Comparison of ENCODE assay signal across 13 cellular contexts in the genomic region with DNA sequence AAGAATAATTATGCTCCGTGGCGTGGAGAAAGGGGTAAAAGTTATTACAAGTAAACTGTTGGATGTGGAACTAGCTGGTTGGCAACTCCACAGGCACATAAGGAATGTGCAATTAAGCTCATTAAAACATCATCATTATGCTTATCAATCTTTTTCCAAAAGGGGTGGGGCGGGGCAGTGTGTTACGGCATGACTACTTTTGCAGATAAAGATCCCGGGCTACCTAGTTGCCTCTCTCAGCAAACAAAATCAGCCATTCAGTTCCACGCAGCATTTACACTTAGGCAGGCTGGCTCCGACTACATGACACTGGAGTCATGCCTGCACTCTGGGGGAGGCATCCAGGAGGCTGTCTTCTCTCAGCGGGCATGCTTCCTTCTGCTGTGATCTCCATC.
A peak's percentile ranks its signal among the peaks of the same experiment; 100 is the strongest.
DNase-seq lines count a peak whose midpoint lies in the region; ATAC-seq and TF ChIP-seq lines count a peak whose summit lies in the region.
"Had no signal": no experiment of that assay in that cellular context is flagged by ENCODE, and none has a peak within 500 bp of the region (broad histone marks: within the 10 kb centered on the region; RNA-seq: fewer than 3 reads in every experiment).

No MANE protein-coding gene starts in this region.

- ATAC-seq in SK-N-SH treated with all-trans-retinoic acid at 6 μM for 48 hours = peak; percentile 27; the same call in 2 of the 3 replicates

- no peak overlapping the region for H2BK120ac ChIP-seq in neuronal stem cell (ENCODE audit: low read depth, low read length)

- H3K9me2 ChIP-seq in hepatocyte (replicated peaks; ENCODE audit: insufficient read depth) = no peaks in the 10 kb centered on the region

- no peaks in the 10 kb centered on the region for H3K79me1 ChIP-seq in neuronal stem cell (ENCODE audit: low read depth, low read length)

- H3K27ac ChIP-seq in hepatocyte = peak overlapping the region; percentile 42
- H3K27ac ChIP-seq in neuronal stem cell (replicated peaks; ENCODE audit: low read length) = no peak overlapping the region
- H3K27ac ChIP-seq in vagina = no peak overlapping the region

- no peaks in the 10 kb centered on the region for H4K20me1 ChIP-seq in hepatocyte (ENCODE audit: insufficient read depth, poor library complexity, severe bottlenecking)

- H3K27me3 ChIP-seq in BE2C (no peaks in the 10 kb centered on the region), hepatocyte (no peaks in the 10 kb centered on the region), neuronal stem cell (ENCODE audit: control insufficient read depth in 3 of 3, insufficient read depth in 3 of 3, low read depth in 1 of 3, low read length in 3 of 3) (no peaks in the 10 kb centered on the region), vagina (no peaks in the 10 kb centered on the region)

- peak overlapping the region; percentile 46 for H3K4me3 ChIP-seq in BE2C (ENCODE audit: low read depth, low read length)
- no peak overlapping the region for H3K4me3 ChIP-seq in hepatocyte
- no peak overlapping the region for H3K4me3 ChIP-seq in neuronal stem cell (ENCODE audit: low read length in 2 of 2)
- no peak overlapping the region for H3K4me3 ChIP-seq in vagina

- H2BK12ac ChIP-seq in neuronal stem cell (ENCODE audit: low read length) = no peak overlapping the region

- no peak overlapping the region for H3K9ac ChIP-seq in neuronal stem cell (ENCODE audit: low read depth, low read length, poor library complexity)

- H3K14ac ChIP-seq in neuronal stem cell (ENCODE audit: low read length) = no peak overlapping the region

- H3K18ac ChIP-seq in neuronal stem cell (ENCODE audit: low read length) = peak overlapping the region; percentile 84

- H4K91ac ChIP-seq in neuronal stem cell (ENCODE audit: low read depth, low read length, poor library complexity) = no peak overlapping the region

- H3K36me3 ChIP-seq in BE2C (no peaks in the 10 kb centered on the region), hepatocyte (replicated peaks; ENCODE audit: insufficient read depth, low read depth) (no peaks in the 10 kb centered on the region), neuronal stem cell (replicated peaks in 1 of 2; ENCODE audit: control insufficient read depth in 2 of 2, insufficient read depth in 2 of 2, low read length in 2 of 2) (no peaks in the 10 kb centered on the region), vagina (no peaks in the 10 kb centered on the region)

- intact Hi-C loops in vagina (cut with DNase I) = no loop called here

- H3K4me1 ChIP-seq in BE2C (peaks cover 25% of the 10 kb centered on the region), hepatocyte (ENCODE audit: insufficient read depth) (peaks cover 45% of the 10 kb centered on the region), neuronal stem cell (ENCODE audit: control insufficient read depth in 2 of 2, insufficient read depth in 1 of 2, low read depth in 1 of 2, low read length in 2 of 2) (peaks cover 13 to 24% of the 10 kb centered on the region in 2 donors), vagina (no peaks in the 10 kb centered on the region)

- DNase-seq in BE2C (peak; percentile 29), hepatocyte (ENCODE audit: low spot score) (no peak), neuronal stem cell (ENCODE audit: low spot score) (no peak), NCI-H1048 (lab: John Stamatoyannopoulos, UW) (no peak), vagina (ENCODE audit: extremely low spot score in 2 of 2) (no peak), SW 1271 (lab: John Stamatoyannopoulos, UW) (no peak), amniotic stem cell (lab: John Stamatoyannopoulos, UW) (no peak)
- DNase-seq: CD4-positive, alpha-beta memory T cell; MV-4-11; NCI-H2107; NCI-H774; Right ventricle myocardium superior had no signal

- H2BK15ac ChIP-seq in neuronal stem cell (ENCODE audit: low read length) = no peak overlapping the region

- no peak overlapping the region for H3K23ac ChIP-seq in neuronal stem cell (ENCODE audit: low read depth, low read length, poor library complexity)

- no peak overlapping the region for H4K8ac ChIP-seq in neuronal stem cell (ENCODE audit: low read depth, low read length)

- H3K4me2 ChIP-seq in hepatocyte (peak overlapping the region; percentile 29), neuronal stem cell (ENCODE audit: insufficient read depth, low read length, poor library complexity, severe bottlenecking) (no peak overlapping the region)

- TF ChIP-seq CTCF in BE2C (IDR thresholded peaks at IDR 0.05; ENCODE audit: low read depth, low read length) (no peak), hepatocyte (IDR thresholded peaks at IDR 0.05; ENCODE audit: poor library complexity) (no peak), vagina (IDR thresholded peaks at IDR 0.05) (no peak)

- no peak overlapping the region for H3K4ac ChIP-seq in neuronal stem cell (ENCODE audit: low read length)

- no peaks in the 10 kb centered on the region for H3K79me2 ChIP-seq in hepatocyte

- H2AK5ac ChIP-seq in neuronal stem cell (ENCODE audit: low read depth, low read length) = peak overlapping the region; percentile 42

- no peak for TF ChIP-seq POLR2A in vagina (IDR thresholded peaks at IDR 0.05)

- no peak overlapping the region for H2BK5ac ChIP-seq in neuronal stem cell (ENCODE audit: low read length)

- no peaks in the 10 kb centered on the region for H3K9me3 ChIP-seq in BE2C
- H3K9me3 ChIP-seq in hepatocyte (ENCODE audit: low read depth) = no peaks in the 10 kb centered on the region
- peaks cover 0 to 2% of the 10 kb centered on the region in 2 donors for H3K9me3 ChIP-seq in neuronal stem cell (replicated peaks in 1 of 2; ENCODE audit: control insufficient read depth in 2 of 2, insufficient read depth in 1 of 2, low read depth in 1 of 2, low read length in 2 of 2)
- no peaks in the 10 kb centered on the region for H3K9me3 ChIP-seq in vagina

- H2AFZ ChIP-seq in hepatocyte = no peak overlapping the region
- no peak overlapping the region for H2AFZ ChIP-seq in neuronal stem cell (ENCODE audit: low read length)

- WGBS in hepatocyte (ENCODE audit: low lambda C conversion rate, missing lambda C conversion rate) = 61% methylated on average over 8 of the region's 8 CpGs
- WGBS in neuronal stem cell (ENCODE audit: extremely low coverage in 2 of 2, insufficient read length in 2 of 2, insufficient replicate concordance in 1 of 2), 2 donors = no CpG with 5 or more reads among the region's 8 CpGs

TF ChIP-seq in SK-N-SH treated with all-trans-retinoic acid at 6 μM for 48 hours, 23 proteins besides CTCF, POLR2A, EP300 and RAD21 (continues in another document):
- TF ChIP-seq ZNF565 (CRISPR knock-in tag; conservative IDR thresholded peaks at IDR 0.05; ENCODE audit: low read depth) (no peak), ZC3H10 (CRISPR knock-in tag; IDR thresholded peaks at IDR 0.05) (no peak), RARB (CRISPR knock-in tag; IDR thresholded peaks at IDR 0.05) (no peak), ZNF8 (CRISPR knock-in tag; IDR thresholded peaks at IDR 0.05) (no peak), BACH2 (CRISPR knock-in tag; IDR thresholded peaks at IDR 0.05; ENCODE audit: borderline replicate concordance) (no peak), CSDC2 (CRISPR knock-in tag; IDR thresholded peaks at IDR 0.05) (no peak; the same call in 1 of the 2 replicates), TCF4 (CRISPR knock-in tag; IDR thresholded peaks at IDR 0.05; ENCODE audit: borderline replicate concordance) (no peak), ZNF70 (CRISPR knock-in tag; IDR thresholded peaks at IDR 0.05) (no peak)
- TF ChIP-seq, protein P1, sequence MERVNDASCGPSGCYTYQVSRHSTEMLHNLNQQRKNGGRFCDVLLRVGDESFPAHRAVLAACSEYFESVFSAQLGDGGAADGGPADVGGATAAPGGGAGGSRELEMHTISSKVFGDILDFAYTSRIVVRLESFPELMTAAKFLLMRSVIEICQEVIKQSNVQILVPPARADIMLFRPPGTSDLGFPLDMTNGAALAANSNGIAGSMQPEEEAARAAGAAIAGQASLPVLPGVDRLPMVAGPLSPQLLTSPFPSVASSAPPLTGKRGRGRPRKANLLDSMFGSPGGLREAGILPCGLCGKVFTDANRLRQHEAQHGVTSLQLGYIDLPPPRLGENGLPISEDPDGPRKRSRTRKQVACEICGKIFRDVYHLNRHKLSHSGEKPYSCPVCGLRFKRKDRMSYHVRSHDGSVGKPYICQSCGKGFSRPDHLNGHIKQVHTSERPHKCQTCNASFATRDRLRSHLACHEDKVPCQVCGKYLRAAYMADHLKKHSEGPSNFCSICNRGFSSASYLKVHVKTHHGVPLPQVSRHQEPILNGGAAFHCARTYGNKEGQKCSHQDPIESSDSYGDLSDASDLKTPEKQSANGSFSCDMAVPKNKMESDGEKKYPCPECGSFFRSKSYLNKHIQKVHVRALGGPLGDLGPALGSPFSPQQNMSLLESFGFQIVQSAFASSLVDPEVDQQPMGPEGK (CRISPR knock-in tag; IDR thresholded peaks at IDR 0.05; ENCODE audit: borderline replicate concordance) = no peak
- TF ChIP-seq, protein P2, sequence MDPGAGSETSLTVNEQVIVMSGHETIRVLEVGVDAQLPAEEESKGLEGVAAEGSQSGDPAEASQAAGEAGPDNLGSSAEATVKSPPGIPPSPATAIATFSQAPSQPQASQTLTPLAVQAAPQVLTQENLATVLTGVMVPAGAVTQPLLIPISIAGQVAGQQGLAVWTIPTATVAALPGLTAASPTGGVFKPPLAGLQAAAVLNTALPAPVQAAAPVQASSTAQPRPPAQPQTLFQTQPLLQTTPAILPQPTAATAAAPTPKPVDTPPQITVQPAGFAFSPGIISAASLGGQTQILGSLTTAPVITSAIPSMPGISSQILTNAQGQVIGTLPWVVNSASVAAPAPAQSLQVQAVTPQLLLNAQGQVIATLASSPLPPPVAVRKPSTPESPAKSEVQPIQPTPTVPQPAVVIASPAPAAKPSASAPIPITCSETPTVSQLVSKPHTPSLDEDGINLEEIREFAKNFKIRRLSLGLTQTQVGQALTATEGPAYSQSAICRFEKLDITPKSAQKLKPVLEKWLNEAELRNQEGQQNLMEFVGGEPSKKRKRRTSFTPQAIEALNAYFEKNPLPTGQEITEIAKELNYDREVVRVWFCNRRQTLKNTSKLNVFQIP (CRISPR knock-in tag; IDR thresholded peaks at IDR 0.05; ENCODE audit: borderline replicate concordance, low read depth) = no peak
